In the genomic region with DNA sequence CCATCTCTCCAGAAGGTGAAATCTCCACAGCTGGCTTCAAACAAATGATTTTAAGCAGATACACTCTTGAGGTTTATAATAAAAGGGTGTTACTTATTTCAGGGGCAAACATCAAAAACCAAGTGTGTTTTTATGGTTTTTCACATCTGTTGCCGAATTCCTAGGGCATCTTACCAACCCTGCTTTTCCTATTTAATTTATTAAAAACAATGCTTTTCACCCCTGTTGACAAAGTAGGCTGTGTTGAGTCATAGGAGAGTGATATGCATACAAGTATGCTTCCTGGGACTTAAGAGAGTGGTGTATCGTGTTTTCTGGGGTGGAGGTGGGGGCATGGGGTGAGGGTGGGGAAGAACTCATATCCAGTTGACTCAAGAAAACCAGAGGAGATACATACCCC, we compare ENCODE assay signal across 23 cellular contexts. TPM values are rescaled to one million over a fixed set of nuclear protein-coding genes. Genes with fewer than 3 reads are reported as not detected.
DNase-seq lines count a peak whose midpoint lies in the region; ATAC-seq and TF ChIP-seq lines count a peak whose summit lies in the region.
"Had no signal": no experiment of that assay in that cellular context is flagged by ENCODE, and none has a peak within 500 bp of the region (broad histone marks: within the 10 kb centered on the region; RNA-seq: fewer than 3 reads in every experiment).

No MANE protein-coding gene starts in this region.

- no peak for TF ChIP-seq CTCF in BJ (IDR thresholded peaks at IDR 0.05; ENCODE audit: insufficient read depth, low read depth, low read length)
- no peak for TF ChIP-seq CTCF in HFF-Myc (IDR thresholded peaks at IDR 0.05; ENCODE audit: low read depth, low read length, missing control alignments)
- TF ChIP-seq CTCF in cardiac fibroblast (IDR thresholded peaks at IDR 0.05; ENCODE audit: low read depth, low read length), result no peak
- TF ChIP-seq CTCF in fibroblast of villous mesenchyme (IDR thresholded peaks at IDR 0.05; ENCODE audit: insufficient read depth, low read depth, low read length), result no peak

- H3K36me3 Mint-ChIP-seq in T-cell, result no peaks in the 10 kb centered on the region
- H3K36me3 Mint-ChIP-seq: CD4-positive, CD25-positive, alpha-beta regulatory T cell had no signal

- H3K4me1 Mint-ChIP-seq in T-cell, result peaks cover 9 to 17% (median 9%) of the 10 kb centered on the region in 3 donors

- H3K27me3 ChIP-seq in BJ (ENCODE audit: control insufficient read depth, insufficient read depth, low read length), result no peaks in the 10 kb centered on the region; the same call in 1 of the 2 replicates
- H3K27me3 ChIP-seq: BE2C had no signal

- peaks cover 0 to 5% of the 10 kb centered on the region in 2 donors for H3K27me3 Mint-ChIP-seq in T-cell

- POLR2A ChIA-PET in BJ (lab: Charles Lee), result no interaction called here
- POLR2A ChIA-PET in T-cell (lab: Charles Lee), result interaction anchor here in 1 of 2 donors (0.6 kb wide), 1 partner anchor 19 kb away, joined by 3 read pairs; no protein-coding TSS in a partner anchor

- H3K36me3 ChIP-seq in BJ (ENCODE audit: control insufficient read depth, insufficient read depth, low read length), result no peaks in the 10 kb centered on the region
- H3K36me3 ChIP-seq: BE2C had no signal

- H3K4me3 Mint-ChIP-seq in T-cell, result no peak overlapping the region
- H3K4me3 Mint-ChIP-seq: CD4-positive, CD25-positive, alpha-beta regulatory T cell; HFFc6 had no signal

- DNase-seq in BJ (ENCODE audit: low read depth), result peak; percentile 42
- peak; percentile 61 for DNase-seq in HFF-Myc (ENCODE audit: extremely low read depth, low read depth)
- DNase-seq in cardiac fibroblast (ENCODE audit: low read depth in 2 of 2), result peak; percentile 31 to 40
- DNase-seq in fibroblast of villous mesenchyme (ENCODE audit: low read depth), result peak; percentile 68
- no peak for DNase-seq in T-cell
- DNase-seq in SKM-1 treated with dmso at 0.1 percent for 144 hours (lab: John Stamatoyannopoulos, UW; ENCODE audit: unreplicated experiment), result no peak
- no peak for DNase-seq in stimulated activated CD4-positive, alpha-beta T cell treated with anti-CD3 and anti-CD28 coated beads, Interleukin-4, amount 100 ng/mL, for 4 hours
- DNase-seq in activated CD4-positive, alpha-beta T cell treated with anti-CD3 and anti-CD28 coated beads, Interleukin-2, amount 50 U/mL, for 4 hours, result no peak
- DNase-seq: BE2C; CD4-positive, CD25-positive, alpha-beta regulatory T cell; HFFc6; KG1; NCI-H1105; NCI-H2029 treated with DMSO at 0.1 percent for 48 hours; NCI-H226; NCI-H510A treated with DMSO at 0.1 percent for 48 hours; NCI-H748 treated with DMSO at 0.1 percent for 48 hours had no signal

- no peaks in the 10 kb centered on the region for H3K9me3 Mint-ChIP-seq in T-cell
- H3K9me3 Mint-ChIP-seq: HFFc6 had no signal

- ATAC-seq in T-cell (replicated peaks in 1 of 4), result no peak
- ATAC-seq: Panc1, SK-N-SH treated with all-trans-retinoic acid at 6 μM for 48 hours had no signal

- no peak overlapping the region for H3K27ac Mint-ChIP-seq in T-cell
- H3K27ac Mint-ChIP-seq: CD4-positive, CD25-positive, alpha-beta regulatory T cell; HFFc6 had no signal

- H3K4me3 ChIP-seq in BJ (ENCODE audit: low read depth, low read length) (no peak overlapping the region), HFF-Myc (replicated peaks; ENCODE audit: low read depth, low read length) (no peak overlapping the region), cardiac fibroblast (replicated peaks in 1 of 2; ENCODE audit: low read depth in 2 of 2, low read length in 2 of 2) (no peak overlapping the region), fibroblast of villous mesenchyme (ENCODE audit: low read depth, low read length) (no peak overlapping the region)

- CTCF ChIA-PET in BJ (lab: Yijun Ruan, JAX), result interaction anchor here (1.3 to 2.1 kb wide), 4 partner anchors 10 to 76 kb away, joined by 4 to 6 read pairs (median 5); no protein-coding TSS in a partner anchor
- CTCF ChIA-PET in T-cell (lab: Charles Lee), result interaction anchor here in 1 of 2 donors (0.6 kb wide), 1 partner anchor 18 kb away, joined by 3 read pairs; no protein-coding TSS in a partner anchor

RNA-seq across cellular contexts. Expression of gene IL20, which starts 29.3 kb away (rescaled TPM):
- not detected in 2 replicates for polyA plus RNA-seq in BJ (2011; rRNA removed)
- not detected in 2 replicates for polyA minus RNA-seq in BJ (2011; rRNA and poly(A)+ RNA removed)
- total RNA-seq in fibroblast of villous mesenchyme, result 0.32 and 0.86 TPM in 2 replicates
- total RNA-seq in T-cell, result not detected
- total RNA-seq: A172; CD4-positive, CD25-positive, alpha-beta regulatory T cell; H4; HFFc6; HT1080 had no signal
- polyA plus RNA-seq: AG04450; CD4-positive, CD25-positive, alpha-beta regulatory T cell had no signal

Comparison
In these comparisons a context has a peak if more than half of its experiments do, and no peak if none do; other contexts are left out.
1. DNase-seq: peak in BJ (single experiment), HFF-Myc (single experiment), cardiac fibroblast (2 of 2) and fibroblast of villous mesenchyme (single experiment); none in T-cell (0 of 34), SKM-1 treated with dmso at 0.1 percent for 144 hours (single experiment), stimulated activated CD4-positive, alpha-beta T cell treated with anti-CD3 and anti-CD28 coated beads, Interleukin-4, amount 100 ng/mL, for 4 hours (0 of 2) and activated CD4-positive, alpha-beta T cell treated with anti-CD3 and anti-CD28 coated beads, Interleukin-2, amount 50 U/mL, for 4 hours (0 of 2).